Comparison of ENCODE assay signal across 8 cellular contexts in the genomic region with DNA sequence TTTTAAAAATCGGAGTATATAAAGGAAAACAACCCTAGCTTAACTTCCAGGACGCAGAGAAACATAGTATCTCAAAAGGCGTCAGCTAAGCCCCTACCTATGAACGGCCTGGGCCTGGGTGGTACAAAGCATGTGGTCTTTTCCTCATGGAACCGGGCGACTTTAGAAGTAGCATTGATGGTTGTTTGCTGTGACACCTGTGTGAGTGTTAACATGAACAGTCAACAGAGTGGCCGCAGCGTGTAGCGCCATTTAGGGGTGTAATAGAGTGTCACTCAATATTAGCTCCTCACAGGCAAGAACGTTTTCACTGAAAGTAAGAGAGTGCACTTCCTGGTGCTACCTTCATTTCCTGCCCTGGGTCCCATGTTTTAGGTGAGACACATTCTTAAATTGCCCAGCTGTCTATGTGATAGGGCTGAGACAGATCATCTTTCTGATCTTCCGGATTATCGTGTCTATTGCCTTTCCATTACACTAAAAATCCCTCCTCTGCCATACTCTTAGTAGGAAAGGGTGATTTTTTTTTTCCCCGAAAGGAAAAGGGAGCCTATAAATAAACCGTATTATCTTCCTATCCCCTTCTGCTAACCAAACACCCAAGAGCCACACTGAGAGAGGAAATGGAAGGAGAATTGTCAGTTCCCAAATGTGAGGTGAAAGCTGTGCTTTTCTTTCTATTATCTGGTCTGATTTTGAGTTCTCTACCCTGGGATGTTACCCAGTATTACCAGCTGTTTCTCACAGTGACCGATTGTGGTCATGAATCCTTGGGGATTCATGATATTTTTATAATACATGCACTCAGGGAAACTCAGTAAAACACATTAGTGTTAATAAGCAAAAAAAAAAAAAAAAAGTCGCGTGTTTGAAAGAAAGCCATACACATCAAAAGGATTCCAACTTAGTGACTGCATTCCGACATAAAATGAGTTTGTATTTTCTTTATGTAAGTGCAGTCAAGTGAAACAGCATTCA. TPM values are rescaled to one million over a fixed set of nuclear protein-coding genes. Genes with fewer than 3 reads are reported as not detected.
DNase-seq lines count a peak whose midpoint lies in the region; ATAC-seq and TF ChIP-seq lines count a peak whose summit lies in the region.

No MANE protein-coding gene starts in this region.

- peak overlapping the region; percentile 100 for H3K27ac Mint-ChIP-seq in activated T-cell treated with anti-CD3 and anti-CD28 coated beads, Interleukin-2, amount 50 U/mL, for 72 hours

- H3K27me3 Mint-ChIP-seq in activated T-cell treated with anti-CD3 and anti-CD28 coated beads, Interleukin-2, amount 50 U/mL, for 72 hours (ENCODE audit: low read depth), result no peaks in the 10 kb centered on the region

- CTCF ChIA-PET in AG04450 (lab: Charles Lee), result interaction anchor here (0.6 to 2.3 kb wide), 6 partner anchors 9 to 486 kb away, joined by 3 to 26 read pairs (median 7); no protein-coding TSS in a partner anchor

- H3K27ac ChIP-seq in AG04450 (ENCODE audit: low read depth, low read length), result no peak overlapping the region
- peak overlapping the region; percentile 78 for H3K27ac ChIP-seq in OCI-LY3 (ENCODE audit: low read length)
- peak overlapping the region; percentile 66 for H3K27ac ChIP-seq in foreskin keratinocyte
- peak overlapping the region; percentile 84 for H3K27ac ChIP-seq in rectal smooth muscle tissue (ENCODE audit: low read depth, low read length)

- no peaks in the 10 kb centered on the region for H3K27me3 ChIP-seq in AG04450 (ENCODE audit: control insufficient read depth, insufficient read depth, low read length)
- no peaks in the 10 kb centered on the region for H3K27me3 ChIP-seq in OCI-LY3 (ENCODE audit: low read depth, low read length)
- no peaks in the 10 kb centered on the region for H3K27me3 ChIP-seq in foreskin keratinocyte
- H3K27me3 ChIP-seq in rectal smooth muscle tissue (ENCODE audit: control insufficient read depth, insufficient read depth, low read length), result no peaks in the 10 kb centered on the region

- POLR2A ChIA-PET in AG04450 (lab: Yijun Ruan, JAX), result interaction anchor here (1.3 kb wide), 1 partner anchor 14 kb away, joined by 5 read pairs; no protein-coding TSS in a partner anchor

- H3K9me3 ChIP-seq in AG04450 (ENCODE audit: control insufficient read depth, insufficient read depth, low read length) (no peaks in the 10 kb centered on the region), OCI-LY3 (ENCODE audit: insufficient read depth, low read length) (no peaks in the 10 kb centered on the region; the same call in 1 of the 2 replicates)

- H2AFZ ChIP-seq in OCI-LY3 (ENCODE audit: low read depth, low read length), result no peak overlapping the region

- DNase-seq in AG04450 (ENCODE audit: low read depth, low spot score) (no peak), foreskin keratinocyte (peak; percentile 59 to 71), ecto neural progenitor cell (ENCODE audit: low spot score) (no peak)
- DNase-seq in activated T-cell treated with anti-CD3 and anti-CD28 coated beads, Interleukin-2, amount 50 U/mL, for 72 hours, result peak; percentile 58 to 64

- H3K36me3 ChIP-seq in OCI-LY3 (replicated peaks; ENCODE audit: low read depth, low read length) (peaks cover 12% of the 10 kb centered on the region), rectal smooth muscle tissue (ENCODE audit: control insufficient read depth, insufficient read depth, low read length) (no peaks in the 10 kb centered on the region)

- peaks cover 71% of the 10 kb centered on the region for H3K79me2 ChIP-seq in OCI-LY3 (ENCODE audit: low read length)

- peaks cover 53% of the 10 kb centered on the region for H3K4me1 Mint-ChIP-seq in activated T-cell treated with anti-CD3 and anti-CD28 coated beads, Interleukin-2, amount 50 U/mL, for 72 hours (ENCODE audit: low read depth)

- TF ChIP-seq CTCF in AG04450 (IDR thresholded peaks at IDR 0.05; ENCODE audit: low read depth, low read length), result no peak
- TF ChIP-seq CTCF in OCI-LY3 (IDR thresholded peaks at IDR 0.05; ENCODE audit: low read depth, low read length), result no peak
- no peak for TF ChIP-seq CTCF in foreskin keratinocyte (conservative IDR thresholded peaks at IDR 0.05)

- H3K9me3 Mint-ChIP-seq in activated T-cell treated with anti-CD3 and anti-CD28 coated beads, Interleukin-2, amount 50 U/mL, for 72 hours, result peaks cover 0 to 3% of the 10 kb centered on the region in 2 donors

- H3K4me3 ChIP-seq in AG04450 (ENCODE audit: low read depth, low read length) (peak overlapping the region; percentile 88), OCI-LY3 (ENCODE audit: low read length) (peak overlapping the region; percentile 100), rectal smooth muscle tissue (ENCODE audit: low read length) (peak overlapping the region; percentile 65)

- H4K20me1 ChIP-seq in OCI-LY3 (ENCODE audit: insufficient read depth, low read length), result peaks cover 55% of the 10 kb centered on the region

- peak; percentile 31 for ATAC-seq in GM18511 (IDR thresholded peaks at IDR 0.05; ENCODE audit: unreplicated experiment)
- peak; percentile 26 for ATAC-seq in HG03469 (IDR thresholded peaks at IDR 0.05; ENCODE audit: unreplicated experiment)
- ATAC-seq in activated T-cell treated with anti-CD3 and anti-CD28 coated beads, Interleukin-2, amount 50 U/mL, for 72 hours (replicated peaks in 1 of 2), result peak; percentile 31 to 33
- ATAC-seq in foreskin keratinocyte, result peak; percentile 48

- H3K9ac ChIP-seq in OCI-LY3 (ENCODE audit: low read length) (peak overlapping the region; percentile 96), rectal smooth muscle tissue (ENCODE audit: low read length) (peak overlapping the region; percentile 61)

- H3K4me3 Mint-ChIP-seq in activated T-cell treated with anti-CD3 and anti-CD28 coated beads, Interleukin-2, amount 50 U/mL, for 72 hours, result peak overlapping the region; percentile 98 to 100

- H3K4me1 ChIP-seq in OCI-LY3 (ENCODE audit: low read length) (peaks cover 21% of the 10 kb centered on the region), foreskin keratinocyte (peaks cover 9% of the 10 kb centered on the region), rectal smooth muscle tissue (ENCODE audit: control insufficient read depth, insufficient read depth, low read length) (peaks cover 19% of the 10 kb centered on the region)

- peak overlapping the region; percentile 69 for H3K4me2 ChIP-seq in OCI-LY3 (ENCODE audit: low read length)

- peaks cover 2 to 14% of the 10 kb centered on the region in 2 donors for H3K36me3 Mint-ChIP-seq in activated T-cell treated with anti-CD3 and anti-CD28 coated beads, Interleukin-2, amount 50 U/mL, for 72 hours (ENCODE audit: insufficient read depth in 2 of 2)

RNA-seq across cellular contexts. Expression of a gene that starts 1.4 kb away (rescaled TPM):
- polyA plus RNA-seq in AG04450 (2011; rRNA removed) (173 and 222 TPM in 2 replicates), foreskin keratinocyte (58.1 and 63.3 TPM in 2 replicates)
- 136 and 137 TPM in 2 replicates for polyA minus RNA-seq in AG04450 (2011; rRNA and poly(A)+ RNA removed)
- 10 to 100 TPM; 86.8 to 90.4 TPM for total RNA-seq in activated T-cell treated with anti-CD3 and anti-CD28 coated beads, Interleukin-2, amount 50 U/mL, for 72 hours
- 54.4 and 59.1 TPM in 2 replicates for total RNA-seq in foreskin keratinocyte

Comparison
In these comparisons a context has a peak if more than half of its experiments do, and no peak if none do; other contexts are left out.
1. DNase-seq: peak in activated T-cell treated with anti-CD3 and anti-CD28 coated beads, Interleukin-2, amount 50 U/mL, for 72 hours (2 of 2) and foreskin keratinocyte (2 of 2); none in AG04450 (single experiment) and ecto neural progenitor cell (single experiment).
2. Peak in every context shown above with its lines, with median percentiles within 50 percentile points of each other: H3K4me3 ChIP-seq and ATAC-seq.